29 cellular contexts compared by ENCODE assay signal in the genomic region with DNA sequence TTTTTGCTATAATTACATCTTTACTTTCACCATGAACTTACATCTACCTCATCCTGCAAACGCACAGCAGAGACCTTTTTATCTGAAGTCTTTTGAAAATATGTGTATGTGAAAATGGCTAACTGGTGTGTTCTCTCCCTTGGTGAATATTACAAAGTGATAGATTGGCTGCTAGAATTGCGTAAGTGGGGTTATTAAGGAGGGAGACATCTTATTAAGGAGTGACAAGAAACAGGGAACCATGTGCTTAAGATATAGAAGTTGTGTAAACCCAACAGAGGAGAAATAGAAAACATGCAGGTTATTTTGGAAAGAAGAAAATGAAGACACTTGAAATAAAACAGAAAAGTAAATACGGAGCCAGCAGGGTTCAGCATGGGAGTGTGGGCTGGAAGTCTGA. TPM values are rescaled to one million over a fixed set of nuclear protein-coding genes. Genes with fewer than 3 reads are reported as not detected.
"Had no signal": no experiment of that assay in that cellular context is flagged by ENCODE, and none has a peak within 500 bp of the region (broad histone marks: within the 10 kb centered on the region; RNA-seq: fewer than 3 reads in every experiment).

No MANE protein-coding gene starts in this region.

- H3K27ac Mint-ChIP-seq: activated naive CD4-positive, alpha-beta T cell treated with anti-CD3 and anti-CD28 coated beads, Interleukin-2, amount 50 U/mL, for 72 hours; activated T-cell treated with anti-CD3 and anti-CD28 coated beads, Interleukin-2, amount 50 U/mL, for 72 hours; stimulated activated naive B cell treated with anti-CD40 and anti-IgM and Interleukin-4, amounts not matched to agents 10 μg/mL and 1 μg/mL and 100 μg/mL, for 72 hours; T-helper 2 cell treated with Interferon-gamma antibody and Interleukin-4, amounts not matched to agents 5 μg/mL and 100 μg/mL, for 36 hours had no signal

- H3K27ac ChIP-seq: body of pancreas, colonic mucosa, epithelial cell of prostate, gastrocnemius medialis, left ventricle myocardium inferior, pancreas, prostate gland, stomach, thyroid gland, upper lobe of right lung, VCaP had no signal

- H3K36me3 ChIP-seq: colonic mucosa, gastrocnemius medialis, left ventricle myocardium inferior, prostate gland, stomach, thyroid gland, upper lobe of right lung had no signal

- DNase-seq: activated CD4-positive, alpha-beta T cell treated with anti-CD3 and anti-CD28 coated beads for 4 hours; activated CD4-positive, alpha-beta T cell treated with anti-CD3 and anti-CD28 coated beads, Interleukin-2, amount 50 U/mL, for 4 hours; activated naive CD4-positive, alpha-beta T cell; activated T-cell treated with anti-CD3 and anti-CD28 coated beads for 4 hours; activated T-cell treated with anti-CD3 and anti-CD28 coated beads, Interleukin-2, amount 50 U/mL, for 72 hours; aorta; body of pancreas; cerebellar nuclear complex; colonic mucosa; effector CD8-positive, alpha-beta T cell; gastrocnemius medialis; glutamatergic neuron; left ventricle myocardium inferior; midbrain; naive thymus-derived CD8-positive, alpha-beta T cell; pancreas; retina; stimulated activated CD4-positive, alpha-beta T cell treated with anti-CD3 and anti-CD28 coated beads, Interleukin-15, amount 100 ng/mL, for 24 hours; stimulated activated CD4-positive, alpha-beta T cell treated with anti-CD3 and anti-CD28 coated beads, Interleukin-2, amount 100 ng/mL, for 24 hours; stimulated activated naive B cell treated with anti-CD40 and anti-IgM and Interleukin-4, amounts not matched to agents 10 μg/mL and 1 μg/mL and 100 μg/mL, for 72 hours; stomach; T-helper 1 cell; thyroid gland; upper lobe of right lung had no signal

- H3K4me1 ChIP-seq: gastrocnemius medialis, left ventricle myocardium inferior had no signal

- H3K4me1 Mint-ChIP-seq: naive thymus-derived CD8-positive, alpha-beta T cell had no signal

- H3K36me3 Mint-ChIP-seq: activated naive CD4-positive, alpha-beta T cell treated with anti-CD3 and anti-CD28 coated beads, Interleukin-2, amount 50 U/mL, for 72 hours; naive thymus-derived CD8-positive, alpha-beta T cell; stimulated activated naive B cell treated with anti-CD40 and anti-IgM and Interleukin-4, amounts not matched to agents 10 μg/mL and 1 μg/mL and 100 μg/mL, for 72 hours had no signal

- H3K27me3 ChIP-seq: body of pancreas, colonic mucosa, gastrocnemius medialis, pancreas, stomach, thyroid gland, upper lobe of right lung had no signal

- H3K4me3 Mint-ChIP-seq: activated T-cell treated with anti-CD3 and anti-CD28 coated beads, Interleukin-2, amount 50 U/mL, for 72 hours; naive thymus-derived CD8-positive, alpha-beta T cell; stimulated activated naive B cell treated with anti-CD40 and anti-IgM and Interleukin-4, amounts not matched to agents 10 μg/mL and 1 μg/mL and 100 μg/mL, for 72 hours; T-helper 2 cell treated with Interferon-gamma antibody and Interleukin-4, amounts not matched to agents 5 μg/mL and 100 μg/mL, for 36 hours had no signal

- H3K9me3 Mint-ChIP-seq: naive thymus-derived CD8-positive, alpha-beta T cell; stimulated activated naive B cell treated with anti-CD40 and anti-IgM and Interleukin-4, amounts not matched to agents 10 μg/mL and 1 μg/mL and 100 μg/mL, for 72 hours; T-helper 2 cell treated with Interferon-gamma antibody and Interleukin-4, amounts not matched to agents 5 μg/mL and 100 μg/mL, for 36 hours had no signal

- H3K9me3 ChIP-seq: body of pancreas, colonic mucosa, gastrocnemius medialis, left ventricle myocardium inferior, pancreas, prostate gland, stomach, thyroid gland, upper lobe of right lung had no signal

- H3K4me3 ChIP-seq: body of pancreas, colonic mucosa, gastrocnemius medialis, left ventricle myocardium inferior, pancreas, prostate gland, stomach, thyroid gland, upper lobe of right lung had no signal

RNA-seq across cellular contexts. Expression of a gene that starts 7.8 kb away (rescaled TPM):
- total RNA-seq: naive thymus-derived CD8-positive, alpha-beta T cell had no signal
- polyA plus RNA-seq: naive thymus-derived CD8-positive, alpha-beta T cell had no signal
